ENCODE assay signal across 4 cellular contexts in the genomic region with DNA sequence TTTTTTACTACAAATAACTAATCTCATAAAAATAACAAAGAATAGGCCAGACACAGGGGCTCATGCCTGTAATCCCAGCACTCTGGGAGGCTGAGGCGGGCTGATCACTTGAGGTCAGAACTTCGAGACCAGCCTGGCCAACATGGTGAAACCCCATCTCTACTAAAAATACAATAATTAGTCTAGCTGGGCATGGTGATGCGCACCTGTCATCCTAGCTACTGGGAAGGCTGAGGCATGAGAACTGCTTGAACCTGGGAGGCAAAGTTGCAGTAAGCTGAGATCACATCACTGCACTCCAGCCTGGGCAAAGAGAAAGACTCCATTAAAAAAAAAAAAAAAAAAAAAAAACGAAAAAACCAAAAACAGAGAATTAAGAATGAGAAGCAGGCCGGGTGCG. TPM values are rescaled to one million over a fixed set of nuclear protein-coding genes. Genes with fewer than 3 reads are reported as not detected.
"Had no signal": no experiment of that assay in that cellular context is flagged by ENCODE, and none has a peak within 500 bp of the region (broad histone marks: within the 10 kb centered on the region; RNA-seq: fewer than 3 reads in every experiment).

No MANE protein-coding gene starts in this region.

RNA-seq across cellular contexts. Expression of gene INHBC, which starts 20.4 kb away (rescaled TPM):
- total RNA-seq: LHCN-M2, M059J, MCF 10A, NCI-H460 had no signal

RNA-seq across cellular contexts. Expression of gene GLI1, which starts 45.4 kb away (rescaled TPM):
- total RNA-seq: MCF 10A had no signal
